ENCODE assay signal across 26 cellular contexts in the genomic region with DNA sequence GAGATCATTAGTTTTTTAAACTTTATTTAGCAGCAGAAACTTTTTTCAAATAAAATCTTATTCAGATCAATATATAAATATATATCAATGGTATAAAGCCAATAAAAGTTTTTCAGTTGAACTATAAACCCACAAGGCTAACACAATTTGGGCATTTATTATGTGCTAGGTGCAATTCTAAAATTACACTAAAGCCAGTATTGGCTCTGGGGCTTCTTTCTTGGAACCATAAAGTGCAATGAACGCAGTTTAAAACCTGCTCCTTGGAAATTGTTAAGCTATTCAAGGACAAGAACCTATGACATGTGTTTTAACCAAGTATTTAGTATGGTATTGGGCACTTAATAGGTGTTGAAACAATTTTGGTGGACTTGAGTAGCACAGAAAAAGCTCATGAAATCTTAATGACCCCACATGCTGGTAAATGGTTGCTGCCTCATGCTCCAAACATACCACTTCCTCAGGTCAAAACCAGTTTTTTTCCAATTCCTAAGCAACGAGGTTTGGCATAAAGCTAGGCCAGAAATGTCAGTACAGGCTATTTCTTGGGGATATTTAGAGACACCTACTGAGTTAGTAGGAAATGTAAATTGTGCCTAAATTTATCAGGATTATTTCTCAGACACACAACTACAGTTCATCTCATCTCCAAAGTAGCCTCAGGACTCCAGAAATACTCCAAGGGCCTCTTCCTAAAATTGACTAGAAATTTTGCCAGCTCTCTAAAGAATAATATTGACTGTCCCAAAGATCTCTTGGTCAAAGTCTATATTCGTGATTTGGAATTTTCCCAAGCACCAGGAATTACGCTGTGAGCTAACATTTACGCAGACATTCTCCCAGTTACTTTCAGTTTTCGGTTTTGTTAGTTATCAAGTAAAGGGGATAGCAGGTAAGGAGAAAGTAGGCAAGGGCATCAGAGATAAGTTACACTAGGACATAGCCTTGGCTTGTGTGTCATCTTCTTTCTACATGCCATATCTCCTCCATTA.
"Had no signal": no experiment of that assay in that cellular context is flagged by ENCODE, and none has a peak within 500 bp of the region (broad histone marks: within the 10 kb centered on the region; RNA-seq: fewer than 3 reads in every experiment).

No MANE protein-coding gene starts in this region.

- H3K4me3 Mint-ChIP-seq: activated CD8-positive, alpha-beta memory T cell treated with anti-CD3 and anti-CD28 coated beads, Interleukin-2, amount 10 ng/mL, durations not matched to agents 7 days and 5 days; activated naive CD4-positive, alpha-beta T cell treated with anti-CD3 and anti-CD28 coated beads for 36 hours; activated naive CD8-positive, alpha-beta T cell treated with anti-CD3 and anti-CD28 coated beads for 36 hours; activated T-cell treated with anti-CD3 and anti-CD28 coated beads, Interleukin-2, amount 50 U/mL, for 4 hours; T-helper 1 cell treated with Interleukin-12 subunit alpha and Interleukin-12 subunit beta and Interleukin-4 antibody, amounts not matched to agents 30 μg/mL and 1 μg/mL, for 36 hours; WTC11 had no signal

- H3K36me3 ChIP-seq: SJSA1 had no signal

- H3K9ac ChIP-seq: KMS-11 had no signal

- H3K27ac ChIP-seq: KMS-11, RWPE1, SJSA1 had no signal

- H3K27me3 ChIP-seq: SJSA1 had no signal

- ATAC-seq: activated CD8-positive, alpha-beta memory T cell treated with anti-CD3 and anti-CD28 coated beads, Interleukin-2, amount 10 ng/mL, durations not matched to agents 7 days and 5 days; activated T-cell treated with anti-CD3 and anti-CD28 coated beads, Interleukin-2, amount 50 U/mL, for 4 hours; Panc1; SK-N-SH treated with all-trans-retinoic acid at 6 μM for 48 hours; WTC11 had no signal

- H3K4me1 ChIP-seq: SJSA1 had no signal

- H3K36me3 Mint-ChIP-seq: activated CD8-positive, alpha-beta memory T cell treated with anti-CD3 and anti-CD28 coated beads, Interleukin-2, amount 10 ng/mL, durations not matched to agents 7 days and 5 days; activated naive CD8-positive, alpha-beta T cell treated with anti-CD3 and anti-CD28 coated beads for 36 hours; WTC11 had no signal

- H3K9me3 ChIP-seq: SJSA1 had no signal

- DNase-seq: activated CD4-positive, alpha-beta T cell treated with anti-CD3 and anti-CD28 coated beads for 48 hours; activated CD4-positive, alpha-beta T cell treated with anti-CD3 and anti-CD28 coated beads, Interleukin-2, amount 50 U/mL, for 4 hours; activated CD4-positive, CD25-positive, alpha-beta regulatory T cell treated with anti-CD3 and anti-CD28 coated beads, Interleukin-2, amount 50 U/mL, for 72 hours; activated CD8-positive, alpha-beta memory T cell treated with anti-CD3 and anti-CD28 coated beads, Interleukin-2, amount 10 ng/mL, durations not matched to agents 7 days and 5 days; activated effector memory CD4-positive, alpha-beta T cell treated with anti-CD3 and anti-CD28 coated beads, Interleukin-2, amount 50 U/mL, for 16 hours; activated naive CD4-positive, alpha-beta T cell treated with anti-CD3 and anti-CD28 coated beads for 36 hours; activated naive CD8-positive, alpha-beta T cell treated with anti-CD3 and anti-CD28 coated beads for 36 hours; activated T-cell treated with anti-CD3 and anti-CD28 coated beads, Interleukin-2, amount 50 U/mL, for 4 hours; MV-4-11; NCI-H1092 treated with DMSO at 0.1 percent for 48 hours; NCI-H1417 treated with DMSO at 0.1 percent for 48 hours; NCI-H1694; NCI-H2029 treated with DMSO at 0.1 percent for 48 hours; NCI-H345; NCI-H510A; NCI-H526 treated with DMSO at 0.1 percent for 48 hours; NCI-H82; OCI-M1; Right ventricle myocardium superior had no signal

- H3K4me2 ChIP-seq: KMS-11 had no signal

- H3K27ac Mint-ChIP-seq: activated CD8-positive, alpha-beta memory T cell treated with anti-CD3 and anti-CD28 coated beads, Interleukin-2, amount 10 ng/mL, durations not matched to agents 7 days and 5 days; activated naive CD4-positive, alpha-beta T cell treated with anti-CD3 and anti-CD28 coated beads for 36 hours; activated naive CD8-positive, alpha-beta T cell treated with anti-CD3 and anti-CD28 coated beads for 36 hours; T-helper 1 cell treated with Interleukin-12 subunit alpha and Interleukin-12 subunit beta and Interleukin-4 antibody, amounts not matched to agents 30 μg/mL and 1 μg/mL, for 36 hours; WTC11 had no signal

- H3K4me1 Mint-ChIP-seq: activated CD8-positive, alpha-beta memory T cell treated with anti-CD3 and anti-CD28 coated beads, Interleukin-2, amount 10 ng/mL, durations not matched to agents 7 days and 5 days; activated naive CD8-positive, alpha-beta T cell treated with anti-CD3 and anti-CD28 coated beads for 36 hours; WTC11 had no signal

- H3K4me3 ChIP-seq: SJSA1 had no signal

- H3K9me3 Mint-ChIP-seq: activated naive CD4-positive, alpha-beta T cell treated with anti-CD3 and anti-CD28 coated beads for 36 hours; activated naive CD8-positive, alpha-beta T cell treated with anti-CD3 and anti-CD28 coated beads for 36 hours; activated T-cell treated with anti-CD3 and anti-CD28 coated beads, Interleukin-2, amount 50 U/mL, for 4 hours; T-helper 1 cell treated with Interleukin-12 subunit alpha and Interleukin-12 subunit beta and Interleukin-4 antibody, amounts not matched to agents 30 μg/mL and 1 μg/mL, for 36 hours had no signal
